ENCODE assay signal across 16 cellular contexts in the genomic region with DNA sequence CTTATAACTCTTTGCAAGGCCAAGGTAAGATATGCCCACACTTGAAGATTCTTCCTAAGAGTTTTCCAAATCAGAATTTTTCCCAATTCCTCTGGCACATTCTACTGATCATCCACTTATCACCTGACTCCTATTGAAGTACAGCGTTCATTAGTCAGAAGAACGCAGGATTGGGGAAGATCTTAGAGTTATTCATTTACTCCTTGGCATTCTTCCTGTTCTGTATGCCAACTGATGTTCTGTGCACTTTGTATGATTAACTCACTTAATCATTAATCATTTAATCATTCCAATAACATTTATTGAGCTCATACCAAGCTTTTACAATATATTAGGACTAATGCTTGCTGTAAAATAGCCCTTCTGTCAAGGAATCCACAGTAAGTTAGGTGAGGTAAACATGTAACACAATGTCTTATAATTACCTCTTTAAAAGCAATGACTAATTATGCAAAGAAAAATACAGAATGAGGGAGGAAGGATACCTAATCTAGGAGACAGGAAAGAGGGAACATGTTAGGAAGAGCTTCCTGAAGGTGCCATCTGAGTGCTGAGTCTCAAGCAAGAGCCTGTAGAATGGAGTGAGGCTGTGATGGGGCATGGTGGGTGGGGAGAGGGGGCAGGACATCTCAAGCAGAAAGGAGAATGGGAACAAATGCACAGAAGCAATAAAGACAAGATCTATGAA.
DNase-seq lines count a peak whose midpoint lies in the region; ATAC-seq and TF ChIP-seq lines count a peak whose summit lies in the region.
"Had no signal": no experiment of that assay in that cellular context is flagged by ENCODE, and none has a peak within 500 bp of the region (broad histone marks: within the 10 kb centered on the region; RNA-seq: fewer than 3 reads in every experiment).

No MANE protein-coding gene starts in this region.

- H2BK12ac ChIP-seq in neuronal stem cell (ENCODE audit: low read length), result no peak overlapping the region

- no peak overlapping the region for H2AFZ ChIP-seq in neuronal stem cell (ENCODE audit: low read length)

- TF ChIP-seq POLR2A in body of pancreas (IDR thresholded peaks at IDR 0.05) (no peak), breast epithelium (IDR thresholded peaks at IDR 0.05) (no peak)

- peaks cover 55% of the 10 kb centered on the region for H3K4me1 ChIP-seq in body of pancreas
- H3K4me1 ChIP-seq in neuronal stem cell (ENCODE audit: control insufficient read depth in 2 of 2, insufficient read depth in 1 of 2, low read depth in 1 of 2, low read length in 2 of 2), result peaks cover 10 to 14% of the 10 kb centered on the region in 2 donors
- no peaks in the 10 kb centered on the region for H3K4me1 ChIP-seq in breast epithelium

- no peak overlapping the region for H4K8ac ChIP-seq in neuronal stem cell (ENCODE audit: low read depth, low read length)

- TF ChIP-seq CTCF in 22Rv1 (IDR thresholded peaks at IDR 0.05) (no peak), body of pancreas (IDR thresholded peaks at IDR 0.05) (no peak), breast epithelium (IDR thresholded peaks at IDR 0.05) (no peak)

- H3K4me2 ChIP-seq in neuronal stem cell (ENCODE audit: insufficient read depth, low read length, poor library complexity, severe bottlenecking), result no peak overlapping the region

- H3K18ac ChIP-seq in neuronal stem cell (ENCODE audit: low read length), result no peak overlapping the region

- no peaks in the 10 kb centered on the region for H3K4me1 Mint-ChIP-seq in activated naive CD4-positive, alpha-beta T cell treated with anti-CD3 and anti-CD28 coated beads, Interleukin-2, amount 10 ng/mL, durations not matched to agents 7 days and 5 days

- H2BK15ac ChIP-seq in neuronal stem cell (ENCODE audit: low read length), result no peak overlapping the region

- H3K27ac ChIP-seq in 22Rv1 (peak overlapping the region; percentile 60), body of pancreas (peak overlapping the region; percentile 11 to 73 (median 49)), neuronal stem cell (replicated peaks; ENCODE audit: low read length) (peak overlapping the region; percentile 4), breast epithelium (no peak overlapping the region)

- H3K14ac ChIP-seq in neuronal stem cell (ENCODE audit: low read length), result no peak overlapping the region

- H3K4me3 ChIP-seq in body of pancreas (no peak overlapping the region), neuronal stem cell (ENCODE audit: low read length in 2 of 2) (no peak overlapping the region), breast epithelium (no peak overlapping the region)
- H3K4me3 ChIP-seq: Peyer's patch had no signal

- no peak overlapping the region for H3K27ac Mint-ChIP-seq in activated naive CD4-positive, alpha-beta T cell treated with anti-CD3 and anti-CD28 coated beads, Interleukin-2, amount 10 ng/mL, durations not matched to agents 7 days and 5 days

- no peaks in the 10 kb centered on the region for H3K36me3 Mint-ChIP-seq in activated naive CD4-positive, alpha-beta T cell treated with anti-CD3 and anti-CD28 coated beads, Interleukin-2, amount 10 ng/mL, durations not matched to agents 7 days and 5 days

- no peaks in the 10 kb centered on the region for H3K9me3 Mint-ChIP-seq in activated naive CD4-positive, alpha-beta T cell treated with anti-CD3 and anti-CD28 coated beads, Interleukin-2, amount 10 ng/mL, durations not matched to agents 7 days and 5 days

- H3K36me3 ChIP-seq in body of pancreas (replicated peaks in 1 of 2; ENCODE audit: insufficient read depth in 1 of 2, low read depth in 2 of 2), result no peaks in the 10 kb centered on the region
- H3K36me3 ChIP-seq in neuronal stem cell (replicated peaks in 1 of 2; ENCODE audit: control insufficient read depth in 2 of 2, insufficient read depth in 2 of 2, low read length in 2 of 2), result no peaks in the 10 kb centered on the region
- H3K36me3 ChIP-seq in breast epithelium, result no peaks in the 10 kb centered on the region
- H3K36me3 ChIP-seq: Peyer's patch had no signal

- DNase-seq in body of pancreas, result no peak
- DNase-seq in left kidney (ENCODE audit: low read depth, low spot score), result peak; percentile 25
- no peak for DNase-seq in neuronal stem cell (ENCODE audit: low spot score)
- no peak for DNase-seq in breast epithelium (ENCODE audit: low spot score in 2 of 2)
- no peak for DNase-seq in stimulated activated CD4-positive, alpha-beta T cell treated with anti-CD3 and anti-CD28 coated beads, Interleukin-15, amount 100 ng/mL, for 24 hours
- no peak for DNase-seq in activated naive CD4-positive, alpha-beta T cell treated with anti-CD3 and anti-CD28 coated beads, Interleukin-2, amount 10 ng/mL, durations not matched to agents 7 days and 5 days
- no peak for DNase-seq in GM19240 (ENCODE audit: insufficient read length, low spot score)
- DNase-seq: 8988T, C1 segment of cervical spinal cord, DMS53, H7, NCI-H187 treated with DMSO at 0.1 percent for 48 hours, NCI-H2171 treated with DMSO at 0.1 percent for 48 hours, Peyer's patch, SHP77 treated with DMSO at 0.1 percent for 48 hours had no signal

- no peaks in the 10 kb centered on the region for H3K79me1 ChIP-seq in neuronal stem cell (ENCODE audit: low read depth, low read length)

- H3K4me3 Mint-ChIP-seq in activated naive CD4-positive, alpha-beta T cell treated with anti-CD3 and anti-CD28 coated beads, Interleukin-2, amount 10 ng/mL, durations not matched to agents 7 days and 5 days, result no peak overlapping the region

- H3K4ac ChIP-seq in neuronal stem cell (ENCODE audit: low read length), result no peak overlapping the region

- no peak overlapping the region for H4K91ac ChIP-seq in neuronal stem cell (ENCODE audit: low read depth, low read length, poor library complexity)

- ATAC-seq in body of pancreas, result peak; percentile 79

- H3K27me3 Mint-ChIP-seq in activated naive CD4-positive, alpha-beta T cell treated with anti-CD3 and anti-CD28 coated beads, Interleukin-2, amount 10 ng/mL, durations not matched to agents 7 days and 5 days, result peaks cover 6% of the 10 kb centered on the region

- WGBS in body of pancreas, 2 donors, result 26 to 27% methylated on average over 2 of the region's 2 CpGs
- no CpG with 5 or more reads among the region's 2 CpGs for WGBS in neuronal stem cell (ENCODE audit: extremely low coverage in 2 of 2, insufficient read length in 2 of 2, insufficient replicate concordance in 1 of 2), 2 donors

- H3K23ac ChIP-seq in neuronal stem cell (ENCODE audit: low read depth, low read length, poor library complexity), result no peak overlapping the region

- H3K9ac ChIP-seq in neuronal stem cell (ENCODE audit: low read depth, low read length, poor library complexity), result no peak overlapping the region

- intact Hi-C loops in body of pancreas (cut with DNase I) (no loop called here), breast epithelium (cut with DNase I; ENCODE audit: low total_unique reads) (no loop called here)

- CTCF ChIA-PET in activated naive CD4-positive, alpha-beta T cell treated with anti-CD3 and anti-CD28 coated beads, Interleukin-2, amount 10 ng/mL, durations not matched to agents 7 days and 5 days (lab: Charles Lee), result no interaction called here

- H3K27me3 ChIP-seq in body of pancreas (no peaks in the 10 kb centered on the region), neuronal stem cell (ENCODE audit: control insufficient read depth in 3 of 3, insufficient read depth in 3 of 3, low read depth in 1 of 3, low read length in 3 of 3) (no peaks in the 10 kb centered on the region), breast epithelium (no peaks in the 10 kb centered on the region)
- H3K27me3 ChIP-seq: Peyer's patch had no signal

- H3K9me3 ChIP-seq in body of pancreas (no peaks in the 10 kb centered on the region), neuronal stem cell (replicated peaks in 1 of 2; ENCODE audit: control insufficient read depth in 2 of 2, insufficient read depth in 1 of 2, low read depth in 1 of 2, low read length in 2 of 2) (no peaks in the 10 kb centered on the region), breast epithelium (no peaks in the 10 kb centered on the region)
- H3K9me3 ChIP-seq: Peyer's patch had no signal

- H2BK5ac ChIP-seq in neuronal stem cell (ENCODE audit: low read length), result no peak overlapping the region

- no peak overlapping the region for H2AK5ac ChIP-seq in neuronal stem cell (ENCODE audit: low read depth, low read length)

- H2BK120ac ChIP-seq in neuronal stem cell (ENCODE audit: low read depth, low read length), result no peak overlapping the region

Comparison
In these comparisons a context has a peak if more than half of its experiments do, and no peak if none do; other contexts are left out.
1. H3K27ac ChIP-seq: peak in 22Rv1 (single experiment), body of pancreas (4 of 4) and neuronal stem cell (single experiment); none in breast epithelium (0 of 2).